13 cellular contexts compared by ENCODE assay signal in genomic region chr10:118845776-118846175, GRCh38.
DNase-seq lines count a peak whose midpoint lies in the region; ATAC-seq, FAIRE-seq and TF ChIP-seq lines count a peak whose summit lies in the region.
"Had no signal": no experiment of that assay in that cellular context is flagged by ENCODE, and none has a peak within 500 bp of the region (broad histone marks: within the 10 kb centered on the region; RNA-seq: fewer than 3 reads in every experiment).

No MANE protein-coding gene starts in this region.

- no peaks in the 10 kb centered on the region for H3K27me3 ChIP-seq in bronchial epithelial cell (ENCODE audit: control insufficient read depth, insufficient read depth, low read length)
- H3K27me3 ChIP-seq in keratinocyte (ENCODE audit: control insufficient read depth, extremely low read depth, insufficient read depth, low read length): no peaks in the 10 kb centered on the region
- H3K27me3 ChIP-seq: BE2C had no signal

- H3K9me3 ChIP-seq in keratinocyte (ENCODE audit: control insufficient read depth, low read depth, low read length): no peaks in the 10 kb centered on the region
- H3K9me3 ChIP-seq: A549, BE2C had no signal

- no peaks in the 10 kb centered on the region for H3K9me1 ChIP-seq in keratinocyte (ENCODE audit: control insufficient read depth, extremely low read depth, insufficient read depth, low read length)

- H3K4me3 ChIP-seq in bronchial epithelial cell (ENCODE audit: low read depth, low read length) (no peak overlapping the region), keratinocyte (ENCODE audit: control insufficient read depth in 2 of 3, extremely low read depth in 1 of 3, insufficient read depth in 2 of 3, low read depth in 1 of 3, low read length in 3 of 3) (no peak overlapping the region)
- H3K4me3 ChIP-seq: A549, GM12878 had no signal

- no peak overlapping the region for H3K9ac ChIP-seq in keratinocyte (ENCODE audit: control insufficient read depth, extremely low read depth, insufficient read depth, low read length)

- H3K79me2 ChIP-seq in keratinocyte (ENCODE audit: control insufficient read depth, insufficient read depth, low read length): no peaks in the 10 kb centered on the region

- TF ChIP-seq CTCF in VCaP (conservative IDR thresholded peaks at IDR 0.05): no peak
- TF ChIP-seq CTCF in bronchial epithelial cell (IDR thresholded peaks at IDR 0.05; ENCODE audit: insufficient read depth, low read length, severe bottlenecking): no peak
- TF ChIP-seq CTCF in keratinocyte (optimal IDR thresholded peaks at IDR 0.05 in 1 of 3, IDR thresholded peaks at IDR 0.05 in 1 of 3, conservative IDR thresholded peaks at IDR 0.05 in 1 of 3; ENCODE audit: extremely low read depth in 1 of 3, insufficient read depth in 2 of 3, low read length in 3 of 3): no peak

- no peak for FAIRE-seq in bronchial epithelial cell (lab: Jason Lieb, UNC)
- peak; percentile 64 for FAIRE-seq in keratinocyte (lab: Jason Lieb, UNC)
- FAIRE-seq: A549, GM12878 had no signal

- H3K27ac ChIP-seq in VCaP (peak overlapping the region; percentile 48), keratinocyte (ENCODE audit: control insufficient read depth, insufficient read depth, low read length) (peak overlapping the region; percentile 31)
- H3K27ac ChIP-seq: A549, C4-2B, HL-60 had no signal

- ATAC-seq in GM18867 (IDR thresholded peaks at IDR 0.05; ENCODE audit: unreplicated experiment): no peak
- ATAC-seq: A549, GM12878 had no signal

- dilution Hi-C loops in keratinocyte (cut with MboI; ENCODE audit: extremely low pct_ligation_motif_present, low sequenced_read_pairs): no loop called here

- H3K4me2 ChIP-seq in keratinocyte (ENCODE audit: control insufficient read depth, extremely low read depth, insufficient read depth, low read depth, low read length): peak overlapping the region; percentile 9
- H3K4me2 ChIP-seq: A549 had no signal

- H3K36me3 ChIP-seq in bronchial epithelial cell (ENCODE audit: control insufficient read depth, insufficient read depth, low read length): no peaks in the 10 kb centered on the region
- H3K36me3 ChIP-seq in keratinocyte (ENCODE audit: control insufficient read depth in 2 of 2, extremely low read depth in 1 of 2, insufficient read depth in 2 of 2, low read length in 2 of 2): no peaks in the 10 kb centered on the region
- H3K36me3 ChIP-seq: BE2C had no signal

- H4K20me1 ChIP-seq in keratinocyte (ENCODE audit: control insufficient read depth, extremely low read depth, insufficient read depth, low read length): no peaks in the 10 kb centered on the region

- DNase-seq in bronchial epithelial cell (ENCODE audit: low read depth) (peak; percentile 85), keratinocyte (ENCODE audit: low read depth, low spot score) (no peak), MV-4-11 (lab: John Stamatoyannopoulos, UW) (no peak), NCI-H187 treated with DMSO at 0.1 percent for 48 hours (lab: John Stamatoyannopoulos, UW) (no peak)
- DNase-seq: BE2C; CD4-positive, alpha-beta memory T cell; DMS79 had no signal

- peaks cover 38% of the 10 kb centered on the region for H3K4me1 ChIP-seq in keratinocyte (ENCODE audit: control insufficient read depth, extremely low read depth, insufficient read depth, low read length)
- H3K4me1 ChIP-seq: BE2C had no signal

- H2AFZ ChIP-seq in keratinocyte (ENCODE audit: control insufficient read depth, low read length): peak overlapping the region; percentile 64
